In genomic region chrX:10016516-10017132, GRCh38 we compare ENCODE assay signal across 9 cellular contexts. TPM values are rescaled to one million over a fixed set of nuclear protein-coding genes. Genes with fewer than 3 reads are reported as not detected.
A peak's percentile ranks its signal among the peaks of the same experiment; 100 is the strongest.
DNase-seq lines count a peak whose midpoint lies in the region; ATAC-seq, FAIRE-seq and TF ChIP-seq lines count a peak whose summit lies in the region.
"Had no signal": no experiment of that assay in that cellular context is flagged by ENCODE, and none has a peak within 500 bp of the region (broad histone marks: within the 10 kb centered on the region; RNA-seq: fewer than 3 reads in every experiment).

No MANE protein-coding gene starts in this region.

- H3K4me1 Mint-ChIP-seq in activated naive CD4-positive, alpha-beta T cell treated with anti-CD3 and anti-CD28 coated beads, Interleukin-2, amount 50 U/mL, for 24 hours = peaks cover 41% of the 10 kb centered on the region

- ATAC-seq in activated naive CD4-positive, alpha-beta T cell treated with anti-CD3 and anti-CD28 coated beads, Interleukin-2, amount 50 U/mL, for 72 hours = no peak
- ATAC-seq in HG02981 (IDR thresholded peaks at IDR 0.05; ENCODE audit: unreplicated experiment) = no peak

- no peak for TF ChIP-seq CTCF in bronchial epithelial cell (IDR thresholded peaks at IDR 0.05; ENCODE audit: insufficient read depth, low read length, severe bottlenecking)

- no peaks in the 10 kb centered on the region for H3K9me3 Mint-ChIP-seq in activated naive CD4-positive, alpha-beta T cell treated with anti-CD3 and anti-CD28 coated beads, Interleukin-2, amount 50 U/mL, for 24 hours
- H3K9me3 Mint-ChIP-seq in activated naive CD4-positive, alpha-beta T cell treated with anti-CD3 and anti-CD28 coated beads, Interleukin-2, amount 50 U/mL, for 72 hours = no peaks in the 10 kb centered on the region

- peak overlapping the region; percentile 84 for H3K27ac ChIP-seq in mesodermal cell (ENCODE audit: low read depth, low read length, severe bottlenecking)
- H3K27ac ChIP-seq in urinary bladder (ENCODE audit: low read depth) = peak overlapping the region; percentile 52

- H3K36me3 ChIP-seq in bronchial epithelial cell (ENCODE audit: control insufficient read depth, insufficient read depth, low read length) = no peaks in the 10 kb centered on the region
- peaks cover 11% of the 10 kb centered on the region for H3K36me3 ChIP-seq in mesodermal cell (ENCODE audit: control insufficient read depth, insufficient read depth, low read length)
- no peaks in the 10 kb centered on the region for H3K36me3 ChIP-seq in urinary bladder (ENCODE audit: insufficient read depth)

- FAIRE-seq in bronchial epithelial cell (lab: Jason Lieb, UNC) = no peak

- H3K27ac Mint-ChIP-seq in activated naive CD4-positive, alpha-beta T cell treated with anti-CD3 and anti-CD28 coated beads, Interleukin-2, amount 50 U/mL, for 24 hours = peak overlapping the region; percentile 94
- H3K27ac Mint-ChIP-seq in activated naive CD4-positive, alpha-beta T cell treated with anti-CD3 and anti-CD28 coated beads, Interleukin-2, amount 50 U/mL, for 72 hours = peak overlapping the region in 1 of 2 donors; percentile 50

- no peak for DNase-seq in activated naive CD4-positive, alpha-beta T cell treated with anti-CD3 and anti-CD28 coated beads, Interleukin-2, amount 50 U/mL, for 72 hours (ENCODE audit: low spot score in 2 of 2)
- DNase-seq in bronchial epithelial cell (ENCODE audit: low read depth) (no peak), Ammon's horn (ENCODE audit: low spot score) (no peak), NCI-H1092 treated with DMSO at 0.1 percent for 48 hours (lab: John Stamatoyannopoulos, UW) (no peak)
- DNase-seq: DMS153 had no signal

- no peaks in the 10 kb centered on the region for H3K27me3 Mint-ChIP-seq in activated naive CD4-positive, alpha-beta T cell treated with anti-CD3 and anti-CD28 coated beads, Interleukin-2, amount 50 U/mL, for 24 hours

- no peaks in the 10 kb centered on the region for H3K27me3 ChIP-seq in bronchial epithelial cell (ENCODE audit: control insufficient read depth, insufficient read depth, low read length)

- no CpG with 5 or more reads among the region's 11 CpGs for WGBS in mesodermal cell (ENCODE audit: insufficient coverage in 2 of 2), 2 experiments
- WGBS in urinary bladder = 10% methylated on average over 11 of the region's 11 CpGs

- H3K4me3 ChIP-seq in bronchial epithelial cell (ENCODE audit: low read depth, low read length) = peak overlapping the region; percentile 50
- H3K4me3 ChIP-seq in mesodermal cell (ENCODE audit: extremely low read depth, insufficient read depth, low read length, poor library complexity, severe bottlenecking) = peak overlapping the region; percentile 53
- peak overlapping the region; percentile 86 for H3K4me3 ChIP-seq in urinary bladder (ENCODE audit: low read depth, low read length)

- peak overlapping the region; percentile 84 for H3K4me3 Mint-ChIP-seq in activated naive CD4-positive, alpha-beta T cell treated with anti-CD3 and anti-CD28 coated beads, Interleukin-2, amount 50 U/mL, for 24 hours

- H3K36me3 Mint-ChIP-seq in activated naive CD4-positive, alpha-beta T cell treated with anti-CD3 and anti-CD28 coated beads, Interleukin-2, amount 50 U/mL, for 24 hours = no peaks in the 10 kb centered on the region
- peaks cover 4 to 7% of the 10 kb centered on the region in 2 donors for H3K36me3 Mint-ChIP-seq in activated naive CD4-positive, alpha-beta T cell treated with anti-CD3 and anti-CD28 coated beads, Interleukin-2, amount 50 U/mL, for 72 hours

- H3K4me1 ChIP-seq in mesodermal cell (ENCODE audit: control insufficient read depth, insufficient read depth, low read length, poor library complexity, severe bottlenecking) = peaks cover 15% of the 10 kb centered on the region
- no peaks in the 10 kb centered on the region for H3K4me1 ChIP-seq in urinary bladder (ENCODE audit: insufficient read depth)

- H3K9me3 ChIP-seq in mesodermal cell (ENCODE audit: control insufficient read depth, low read length) = no peaks in the 10 kb centered on the region

RNA-seq across cellular contexts. Expression of gene CLDN34, which starts 49.5 kb away (rescaled TPM):
- total RNA-seq in activated naive CD4-positive, alpha-beta T cell treated with anti-CD3 and anti-CD28 coated beads, Interleukin-2, amount 50 U/mL, for 72 hours = not detected
- not detected in 2 replicates for total RNA-seq in bronchial epithelial cell
- polyA plus RNA-seq in mesodermal cell (2013, experiment 1 of 2) = not detected
- not detected for polyA plus RNA-seq in mesodermal cell (2013, experiment 2 of 2)
- 0.32 TPM for total RNA-seq in urinary bladder
- not detected for polyA plus RNA-seq in urinary bladder
